Comparison of ENCODE assay signal across 1 cellular context in the genomic region with DNA sequence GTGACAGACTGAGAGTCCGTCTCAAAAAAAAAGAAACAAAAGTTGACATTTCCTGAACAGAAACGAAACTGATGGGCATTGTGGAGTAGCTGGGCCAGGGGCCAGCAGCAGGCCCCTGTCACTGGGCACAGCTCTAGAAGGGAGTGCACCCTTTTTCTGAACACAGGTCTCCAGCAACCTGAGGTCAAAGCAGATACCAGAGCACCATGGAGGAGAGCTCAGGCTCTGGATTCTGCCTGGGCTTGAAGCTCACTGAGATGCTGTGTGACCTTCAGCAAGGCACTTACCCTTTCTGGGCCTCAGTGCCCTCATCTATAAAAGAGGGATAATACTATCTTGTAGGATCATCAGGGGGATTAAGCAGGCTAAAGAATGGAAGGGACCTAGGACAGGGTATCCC.
TF ChIP-seq lines count a peak whose summit lies in the region.

No MANE protein-coding gene starts in this region.

TF ChIP-seq in SK-N-SH, 30 proteins besides CTCF, POLR2A, EP300 and RAD21:
- TF ChIP-seq MXI1 (IDR thresholded peaks at IDR 0.05; ENCODE audit: low read depth, low read length): no peak
- no peak for TF ChIP-seq TCF12 (IDR thresholded peaks at IDR 0.05)
- TF ChIP-seq FOSL2 (IDR thresholded peaks at IDR 0.05; ENCODE audit: borderline replicate concordance, low read depth): no peak
- TF ChIP-seq ELF1 (IDR thresholded peaks at IDR 0.05): no peak
- TF ChIP-seq SMC3 (IDR thresholded peaks at IDR 0.05; ENCODE audit: low read depth, low read length): no peak
